Comparison of ENCODE assay signal across 8 cellular contexts in the genomic region with DNA sequence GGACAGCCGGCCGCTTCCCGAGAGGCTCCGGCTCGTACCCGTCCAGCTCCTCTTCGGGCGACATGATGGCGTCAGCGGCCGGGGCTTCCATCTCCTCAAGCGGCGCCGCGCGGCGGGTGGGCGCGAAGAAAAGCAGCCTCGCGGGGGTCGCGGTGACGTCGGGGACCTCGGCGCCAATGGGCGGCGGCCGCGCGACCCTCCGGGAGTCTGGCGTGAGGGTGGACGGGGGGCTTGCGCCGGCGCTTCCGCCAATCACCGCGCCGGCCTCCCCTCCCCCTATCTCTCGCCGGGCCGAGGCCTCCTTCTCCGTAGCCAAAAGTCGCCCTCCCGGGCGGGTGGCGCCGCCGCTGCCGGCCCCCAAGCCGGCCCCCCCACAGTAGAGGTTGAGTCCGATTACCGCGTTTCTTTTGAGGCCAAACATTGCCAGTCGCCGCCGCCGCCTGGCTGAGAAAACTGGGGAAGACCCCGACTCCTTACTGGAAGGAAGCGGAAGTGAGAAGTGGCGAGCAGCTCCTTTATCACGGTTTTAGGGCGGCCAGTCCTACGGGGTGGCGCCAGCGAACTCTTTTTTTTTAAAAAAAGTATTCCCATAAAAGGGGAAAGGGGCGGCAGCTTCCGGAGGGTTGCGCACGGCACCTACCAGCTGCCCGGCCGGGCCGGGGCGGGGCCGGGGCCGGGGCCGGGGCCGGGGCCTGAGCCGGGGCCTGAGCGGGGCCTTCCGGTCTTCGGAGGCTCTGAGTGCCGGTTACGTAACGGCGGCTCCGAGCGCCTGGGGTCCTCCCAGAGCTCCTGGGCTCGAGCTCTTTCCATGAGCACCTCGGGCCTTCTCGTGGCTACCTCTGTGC. TPM values are rescaled to one million over a fixed set of nuclear protein-coding genes. Genes with fewer than 3 reads are reported as not detected.
DNase-seq lines count a peak whose midpoint lies in the region; ATAC-seq, FAIRE-seq and TF ChIP-seq lines count a peak whose summit lies in the region.

A gene (minus strand): TSS at position 501 of the 845 bp plus-strand sequence. CDS start 80 bp downstream, at position 421.

- ATAC-seq in HG02642 (IDR thresholded peaks at IDR 0.05; ENCODE audit: poor library complexity, unreplicated experiment) (peak; percentile 90), Right ventricle myocardium inferior (peak; percentile 95), pancreas (peak; percentile 81 to 85 (median 83))

- H3K9me3 ChIP-seq in pancreas (no peaks in the 10 kb centered on the region), thyroid gland (no peaks in the 10 kb centered on the region)

- peak; percentile 85 for DNase-seq in GM12864 (ENCODE audit: low read depth)
- peak; percentile 93 for DNase-seq in NCI-H128 (lab: John Stamatoyannopoulos, UW; ENCODE audit: unreplicated experiment)
- peak; percentile 60 to 91 for DNase-seq in SW 1271 (lab: John Stamatoyannopoulos, UW)
- DNase-seq in activated naive CD8-positive, alpha-beta T cell treated with anti-CD3 and anti-CD28 coated beads, Interleukin-2, amount 50 U/mL, for 16 hours (ENCODE audit: low read depth, low spot score) = peak; percentile 57
- DNase-seq in Right ventricle myocardium inferior (ENCODE audit: missing footprints) = peak; percentile 97
- peak; percentile 89 to 96 (median 94) for DNase-seq in pancreas
- DNase-seq in thyroid gland = peak; percentile 95

- H3K27ac ChIP-seq in pancreas (peak within 1 kb of the TSS; percentile 96 to 100 (median 98)), thyroid gland (peak within 1 kb of the TSS; percentile 99 to 100 (median 99))

- H3K27me3 ChIP-seq in pancreas (no peaks in the 10 kb centered on the region), thyroid gland (no peaks in the 10 kb centered on the region)

- H3K36me3 ChIP-seq in pancreas = peaks cover 0 to 9% (median 5%) of the 10 kb centered on the region in 3 donors
- peaks cover 21 to 49% of the 10 kb centered on the region in 2 donors for H3K36me3 ChIP-seq in thyroid gland

- no peak for FAIRE-seq in pancreas (lab: Jason Lieb, UNC)

- peak; percentile 95 to 97 for TF ChIP-seq POLR2A in thyroid gland (IDR thresholded peaks at IDR 0.05)

- 0% methylated on average over 67 to 94 of the region's 94 CpGs for WGBS in pancreas, 2 donors
- 0% methylated on average over 26 to 44 of the region's 94 CpGs for WGBS in thyroid gland, 2 donors

- peak within 1 kb of the TSS; percentile 98 for H3K4me3 ChIP-seq in GM12864 (ENCODE audit: low read depth, low read length)
- H3K4me3 ChIP-seq in pancreas = peak within 1 kb of the TSS; percentile 77 to 98 (median 95)
- H3K4me3 ChIP-seq in thyroid gland (replicated peaks in 1 of 3) = peak within 1 kb of the TSS; percentile 34 to 98 (median 92)

- intact Hi-C loops in Right ventricle myocardium inferior (cut with DNase I) (loop anchor here (2.0 kb wide), 2 partner anchors 41 to 49 kb away; a partner anchor contains a TSS), pancreas (cut with DNase I) (no loop called here), thyroid gland (cut with DNase I) (no loop called here)

- peaks cover 5 to 19% (median 17%) of the 10 kb centered on the region in 3 donors for H3K4me1 ChIP-seq in pancreas
- peaks cover 21 to 23% of the 10 kb centered on the region in 2 donors for H3K4me1 ChIP-seq in thyroid gland

- TF ChIP-seq CTCF in GM12864 (IDR thresholded peaks at IDR 0.05; ENCODE audit: low read depth, low read length, missing control alignments) (no peak), pancreas (IDR thresholded peaks at IDR 0.05) (no peak), thyroid gland (IDR thresholded peaks at IDR 0.05) (peak in 1 of 6 experiments; percentile 3)

RNA-seq across cellular contexts. Expression of the gene that starts here (rescaled TPM):
- total RNA-seq in Right ventricle myocardium inferior (99.7 TPM), pancreas (100 to 1,000 TPM in 3 of 6 donors, 10 to 100 TPM in 3; 91.6 to 163 (median 108) TPM), thyroid gland (100 to 1,000 TPM; 164 to 313 (median 203) TPM)
- 10 to 100 TPM; 69.2 to 95.7 TPM for polyA plus RNA-seq in pancreas

Comparison
In these comparisons a context has a peak if more than half of its experiments do, and no peak if none do; other contexts are left out.
1. Peak in every context shown above with its lines: DNase-seq, ATAC-seq, H3K4me3 ChIP-seq and H3K27ac ChIP-seq.